In genomic region chr6:167799033-167799933, GRCh38 we compare ENCODE assay signal across 15 cellular contexts. TPM values are rescaled to one million over a fixed set of nuclear protein-coding genes. Genes with fewer than 3 reads are reported as not detected.
DNase-seq lines count a peak whose midpoint lies in the region; ATAC-seq and TF ChIP-seq lines count a peak whose summit lies in the region.
"Had no signal": no experiment of that assay in that cellular context is flagged by ENCODE, and none has a peak within 500 bp of the region (broad histone marks: within the 10 kb centered on the region; RNA-seq: fewer than 3 reads in every experiment).

No MANE protein-coding gene starts in this region.

- H3K27me3 ChIP-seq in psoas muscle (ENCODE audit: insufficient read depth in 3 of 3, low read length in 2 of 3): peaks cover 0 to 5% (median 0%) of the 10 kb centered on the region in 3 donors
- peaks cover 0 to 54% (median 12%) of the 10 kb centered on the region in 3 donors for H3K27me3 ChIP-seq in stomach
- H3K27me3 ChIP-seq: right lobe of liver had no signal

- no peaks in the 10 kb centered on the region for H3K9me3 ChIP-seq in psoas muscle
- no peaks in the 10 kb centered on the region for H3K9me3 ChIP-seq in stomach
- H3K9me3 ChIP-seq: HAP-1, right lobe of liver had no signal

- H3K4me3 ChIP-seq in psoas muscle (no peak overlapping the region), stomach (no peak overlapping the region)
- H3K4me3 ChIP-seq: HAP-1, right lobe of liver had no signal

- no peak for TF ChIP-seq POLR2A in stomach (IDR thresholded peaks at IDR 0.05)

- H3K4me1 ChIP-seq in psoas muscle (peaks cover 5% of the 10 kb centered on the region), stomach (peaks cover 8 to 16% (median 12%) of the 10 kb centered on the region in 4 donors)

- intact Hi-C loops in psoas muscle (cut with DNase I): no loop called here
- intact Hi-C loops in stomach (cut with DNase I; ENCODE audit: low total_unique reads): no loop called here

- peaks cover 24% of the 10 kb centered on the region for H3K27me3 Mint-ChIP-seq in glutamatergic neuron (ENCODE audit: unreplicated experiment)

- peaks cover 46% of the 10 kb centered on the region for H3K4me1 Mint-ChIP-seq in glutamatergic neuron (ENCODE audit: low read depth, unreplicated experiment)

- H3K36me3 Mint-ChIP-seq in glutamatergic neuron (ENCODE audit: unreplicated experiment): no peaks in the 10 kb centered on the region
- H3K36me3 Mint-ChIP-seq: activated naive CD8-positive, alpha-beta T cell had no signal

- H3K27ac Mint-ChIP-seq in glutamatergic neuron (ENCODE audit: unreplicated experiment): peak overlapping the region; percentile 99
- H3K27ac Mint-ChIP-seq: activated naive CD8-positive, alpha-beta T cell had no signal

- ATAC-seq in SK-N-SH treated with all-trans-retinoic acid at 6 μM for 48 hours (peak; percentile 70), psoas muscle (peak; percentile 43 to 66 (median 56)), HG03196 (IDR thresholded peaks at IDR 0.05; ENCODE audit: unreplicated experiment) (no peak)
- ATAC-seq: left colon had no signal

- no peak overlapping the region for H3K27ac ChIP-seq in psoas muscle
- no peak overlapping the region for H3K27ac ChIP-seq in stomach
- H3K27ac ChIP-seq: 22Rv1, right lobe of liver, RWPE1 had no signal

- peak overlapping the region; percentile 76 for H3K4me3 Mint-ChIP-seq in glutamatergic neuron (ENCODE audit: unreplicated experiment)
- H3K4me3 Mint-ChIP-seq: activated naive CD8-positive, alpha-beta T cell had no signal

- no peak for TF ChIP-seq EP300 in stomach (IDR thresholded peaks at IDR 0.05)

- DNase-seq in DMS53 (lab: John Stamatoyannopoulos, UW) (peak; percentile 43), DMS53 treated with DMSO at 0.1 percent for 48 hours (lab: John Stamatoyannopoulos, UW; ENCODE audit: unreplicated experiment) (no peak), glutamatergic neuron (peak; percentile 79), psoas muscle (peak in 1 of 2 donors; percentile 65), stomach (no peak), germinal center (ENCODE audit: low spot score) (no peak)
- DNase-seq: activated CD4-positive, alpha-beta T cell treated with anti-CD3 and anti-CD28 coated beads for 48 hours; left colon had no signal

- WGBS in psoas muscle, 3 donors: 39 to 43% (median 40%) methylated on average over 26 to 27 of the region's 27 CpGs
- WGBS in stomach, 5 donors: 62 to 75% (median 69%) methylated on average over 26 to 27 of the region's 27 CpGs

- TF ChIP-seq CTCF in glutamatergic neuron (IDR thresholded peaks at IDR 0.05; ENCODE audit: partially characterized antibody, unreplicated experiment): no peak
- no peak for TF ChIP-seq CTCF in psoas muscle (IDR thresholded peaks at IDR 0.05)
- TF ChIP-seq CTCF in stomach (IDR thresholded peaks at IDR 0.05): no peak

- H3K36me3 ChIP-seq in psoas muscle (ENCODE audit: insufficient read depth in 1 of 2, low read depth in 1 of 2): no peaks in the 10 kb centered on the region
- no peaks in the 10 kb centered on the region for H3K36me3 ChIP-seq in stomach
- H3K36me3 ChIP-seq: HAP-1, right lobe of liver had no signal

- H3K9me3 Mint-ChIP-seq in glutamatergic neuron (ENCODE audit: unreplicated experiment): peaks cover 31% of the 10 kb centered on the region

TF ChIP-seq in SK-N-SH treated with all-trans-retinoic acid at 6 μM for 48 hours, 23 proteins besides CTCF, POLR2A, EP300 and RAD21:
- TF ChIP-seq TCF4 (CRISPR knock-in tag; IDR thresholded peaks at IDR 0.05; ENCODE audit: borderline replicate concordance): no peak
- TF ChIP-seq RARB (CRISPR knock-in tag; IDR thresholded peaks at IDR 0.05): no peak

RNA-seq across cellular contexts. Expression of gene AFDN, which starts 27.4 kb away (rescaled TPM):
- total RNA-seq in glutamatergic neuron (ENCODE audit: unreplicated experiment): 552 TPM
- total RNA-seq in psoas muscle: 10 to 100 TPM; 32.9 to 35.6 (median 33.3) TPM
- 10 to 100 TPM; 12.2 to 16.8 (median 14.6) TPM for polyA plus RNA-seq in psoas muscle
- 100 to 1,000 TPM in 4 of 5 donors, 10 to 100 TPM in 1; 95.1 to 521 (median 203) TPM for total RNA-seq in stomach
- polyA plus RNA-seq in stomach: 10 to 100 TPM; 24.8 to 34.7 (median 25.7) TPM

Comparison
In these comparisons a context has a peak if more than half of its experiments do, and no peak if none do; other contexts are left out.
1. DNase-seq: peak in DMS53 (single experiment) and glutamatergic neuron (single experiment); none in DMS53 treated with DMSO at 0.1 percent for 48 hours (single experiment), stomach (single experiment) and germinal center (single experiment).